ENCODE assay signal across 8 cellular contexts in genomic region chr4:70704333-70705145, GRCh38. TPM values are rescaled to one million over a fixed set of nuclear protein-coding genes. Genes with fewer than 3 reads are reported as not detected.
DNase-seq lines count a peak whose midpoint lies in the region; ATAC-seq and TF ChIP-seq lines count a peak whose summit lies in the region.

No MANE protein-coding gene starts in this region.

- H3K27ac ChIP-seq in epithelial cell of prostate: peak overlapping the region; percentile 96

- intact Hi-C loops in mucosa of descending colon (cut with DNase I, micrococcal nuclease): no loop called here

- no peak for TF ChIP-seq CTCF in mucosa of descending colon (IDR thresholded peaks at IDR 0.05)

- no peaks in the 10 kb centered on the region for H3K9me3 ChIP-seq in mucosa of descending colon

- peak; percentile 68 for DNase-seq in COR-L47 (lab: John Stamatoyannopoulos, UW)
- peak; percentile 49 for DNase-seq in NOMO-1 treated with dmso at 0.1 percent for 144 hours (lab: John Stamatoyannopoulos, UW; ENCODE audit: unreplicated experiment)
- DNase-seq in activated T-cell treated with anti-CD3 and anti-CD28 coated beads, Interleukin-2, amount 50 U/mL, for 1 hour: peak; percentile 68
- DNase-seq in epithelial cell of prostate (ENCODE audit: low read depth, low spot score): no peak
- peak; percentile 86 to 90 (median 89) for DNase-seq in mucosa of descending colon
- peak; percentile 75 for DNase-seq in stimulated activated naive CD8-positive, alpha-beta T cell treated with anti-CD3 and anti-CD28 coated beads, Interleukin-15, Interleukin-2, amounts not matched to agents 100 U/mL and 50 U/mL, for 24 hours

- peaks cover 26% of the 10 kb centered on the region for H3K4me1 ChIP-seq in mucosa of descending colon (ENCODE audit: low read depth)

- peak overlapping the region; percentile 88 for H3K4me3 ChIP-seq in mucosa of descending colon

- H3K36me3 ChIP-seq in mucosa of descending colon (ENCODE audit: low read depth): no peaks in the 10 kb centered on the region

- peak; percentile 66 for ATAC-seq in GM19452 (IDR thresholded peaks at IDR 0.05; ENCODE audit: unreplicated experiment)
- ATAC-seq in HG03558 (IDR thresholded peaks at IDR 0.05; ENCODE audit: extremely low read depth, unreplicated experiment): peak; percentile 27
- ATAC-seq in mucosa of descending colon: peak; percentile 85
- ATAC-seq in stimulated activated naive CD8-positive, alpha-beta T cell treated with anti-CD3 and anti-CD28 coated beads, Interleukin-15, Interleukin-2, amounts not matched to agents 100 U/mL and 50 U/mL, for 24 hours: peak; percentile 69

RNA-seq across cellular contexts. Expression of gene UTP3, which starts 16.2 kb away (rescaled TPM):
- 10 to 100 TPM; 15.8 to 23.4 (median 20.5) TPM for total RNA-seq in mucosa of descending colon

RNA-seq across cellular contexts. Expression of gene RUFY3, which starts 17.2 kb away (rescaled TPM):
- 10 to 100 TPM; 31.9 to 54.2 (median 46.0) TPM for total RNA-seq in mucosa of descending colon

RNA-seq across cellular contexts. Expression of gene JCHAIN, which starts 38.2 kb away (rescaled TPM):
- 100 to 1,000 TPM; 258 to 602 (median 347) TPM for total RNA-seq in mucosa of descending colon

Comparison
In these comparisons a context has a peak if more than half of its experiments do, and no peak if none do; other contexts are left out.
1. ATAC-seq: peak in every context shown above with its lines; median percentile 85 in mucosa of descending colon; 69 in stimulated activated naive CD8-positive, alpha-beta T cell treated with anti-CD3 and anti-CD28 coated beads, Interleukin-15, Interleukin-2, amounts not matched to agents 100 U/mL and 50 U/mL, for 24 hours; 66 in GM19452; 27 in HG03558.